ENCODE assay signal across 29 cellular contexts in the genomic region with DNA sequence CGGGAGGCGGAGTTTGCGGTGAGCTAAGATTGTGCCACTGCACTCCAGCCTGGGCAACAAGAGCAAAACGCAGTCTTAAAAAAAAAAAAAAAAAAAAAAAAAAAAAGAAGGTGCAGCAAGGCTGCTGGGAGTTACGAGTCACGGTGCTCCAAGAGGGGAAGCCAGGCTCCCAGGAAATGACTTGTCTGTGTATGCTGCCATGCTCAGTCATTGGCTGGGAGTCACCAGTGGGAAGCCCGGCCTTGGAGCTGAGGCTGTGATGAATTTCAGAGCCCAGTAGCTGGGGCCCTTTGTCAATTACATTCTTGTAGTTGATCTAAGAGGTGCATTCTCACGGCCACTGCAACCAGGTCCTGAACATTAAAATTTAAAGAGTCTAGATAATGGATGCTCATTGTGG.
"Had no signal": no experiment of that assay in that cellular context is flagged by ENCODE, and none has a peak within 500 bp of the region (broad histone marks: within the 10 kb centered on the region; RNA-seq: fewer than 3 reads in every experiment).

No MANE protein-coding gene starts in this region.

- H3K9me3 ChIP-seq: right atrium auricular region, upper lobe of left lung had no signal

- H3K27me3 ChIP-seq: brain microvascular endothelial cell, neural progenitor cell, upper lobe of left lung had no signal

- H3K9me3 Mint-ChIP-seq: activated naive CD4-positive, alpha-beta T cell treated with anti-CD3 and anti-CD28 coated beads, Interleukin-2, amount 10 ng/mL, durations not matched to agents 7 days and 5 days; activated naive CD8-positive, alpha-beta T cell treated with anti-CD3 and anti-CD28 coated beads, Interleukin-2, amount 10 ng/mL, durations not matched to agents 7 days and 5 days; neural progenitor cell; stimulated activated memory B cell treated with anti-CD40 and anti-IgM and Interleukin-4, amounts not matched to agents 10 μg/mL and 1 μg/mL and 100 μg/mL, for 72 hours; T-helper 2 cell treated with Interferon-gamma antibody and Interleukin-4, amounts not matched to agents 5 μg/mL and 100 μg/mL, for 36 hours had no signal

- H3K36me3 ChIP-seq: brain microvascular endothelial cell, neural progenitor cell, right atrium auricular region, upper lobe of left lung had no signal

- H3K4me1 Mint-ChIP-seq: activated naive CD4-positive, alpha-beta T cell treated with anti-CD3 and anti-CD28 coated beads, Interleukin-2, amount 10 ng/mL, durations not matched to agents 7 days and 5 days; activated naive CD8-positive, alpha-beta T cell treated with anti-CD3 and anti-CD28 coated beads, Interleukin-2, amount 10 ng/mL, durations not matched to agents 7 days and 5 days; natural killer cell; stimulated activated memory B cell treated with anti-CD40 and anti-IgM and Interleukin-4, amounts not matched to agents 10 μg/mL and 1 μg/mL and 100 μg/mL, for 72 hours; stimulated activated naive CD8-positive, alpha-beta T cell treated with anti-CD3 and anti-CD28 coated beads, Interleukin-15, amount 100 ng/mL, for 72 hours had no signal

- H3K4me3 ChIP-seq: coronary artery, dorsolateral prefrontal cortex, neural progenitor cell, right atrium auricular region, smooth muscle cell, upper lobe of left lung had no signal

- DNase-seq: activated CD4-positive, alpha-beta T cell treated with anti-CD3 and anti-CD28 coated beads for 4 hours; activated CD4-positive, alpha-beta T cell treated with anti-CD3 and anti-CD28 coated beads, Interleukin-2, amount 50 U/mL, for 4 hours; activated CD8-positive, alpha-beta memory T cell treated with anti-CD3 and anti-CD28 coated beads for 24 hours; activated effector memory CD4-positive, alpha-beta T cell treated with anti-CD3 and anti-CD28 coated beads, Interleukin-2, amount 50 U/mL, for 16 hours; activated naive CD4-positive, alpha-beta T cell treated with anti-CD3 and anti-CD28 coated beads, Interleukin-2, amount 10 ng/mL, durations not matched to agents 7 days and 5 days; activated naive CD8-positive, alpha-beta T cell treated with anti-CD3 and anti-CD28 coated beads, Interleukin-2, amount 10 ng/mL, durations not matched to agents 7 days and 5 days; amniotic stem cell; brain microvascular endothelial cell; dorsolateral prefrontal cortex; effector memory CD4-positive, alpha-beta T cell; erythroblast; foreskin fibroblast; head of caudate nucleus; hippocampal formation; mesenchymal stem cell; natural killer cell; occipital lobe; stimulated activated CD4-positive, alpha-beta T cell treated with anti-CD3 and anti-CD28 coated beads, Interleukin-1b, Interleukin-23, amount 100 ng/mL, for 48 hours; stimulated activated CD4-positive, alpha-beta T cell treated with anti-CD3 and anti-CD28 coated beads, Interleukin-4, amount 100 ng/mL, for 4 hours; stimulated activated CD8-positive, alpha-beta memory T cell treated with anti-CD3 and anti-CD28 coated beads, Interleukin-4, amount 100 ng/mL, for 48 hours; stimulated activated naive CD8-positive, alpha-beta T cell treated with anti-CD3 and anti-CD28 coated beads, Interleukin-15, amount 100 ng/mL, for 72 hours; substantia nigra; upper lobe of left lung had no signal

- H3K4me3 Mint-ChIP-seq: activated naive CD4-positive, alpha-beta T cell treated with anti-CD3 and anti-CD28 coated beads, Interleukin-2, amount 10 ng/mL, durations not matched to agents 7 days and 5 days; activated naive CD8-positive, alpha-beta T cell treated with anti-CD3 and anti-CD28 coated beads, Interleukin-2, amount 10 ng/mL, durations not matched to agents 7 days and 5 days; natural killer cell; neural progenitor cell; stimulated activated memory B cell treated with anti-CD40 and anti-IgM and Interleukin-4, amounts not matched to agents 10 μg/mL and 1 μg/mL and 100 μg/mL, for 72 hours; stimulated activated naive CD8-positive, alpha-beta T cell treated with anti-CD3 and anti-CD28 coated beads, Interleukin-15, amount 100 ng/mL, for 72 hours; T-helper 2 cell treated with Interferon-gamma antibody and Interleukin-4, amounts not matched to agents 5 μg/mL and 100 μg/mL, for 36 hours had no signal

- H3K27ac Mint-ChIP-seq: activated naive CD8-positive, alpha-beta T cell treated with anti-CD3 and anti-CD28 coated beads, Interleukin-2, amount 10 ng/mL, durations not matched to agents 7 days and 5 days; natural killer cell; neural progenitor cell; stimulated activated memory B cell treated with anti-CD40 and anti-IgM and Interleukin-4, amounts not matched to agents 10 μg/mL and 1 μg/mL and 100 μg/mL, for 72 hours; stimulated activated naive CD8-positive, alpha-beta T cell treated with anti-CD3 and anti-CD28 coated beads, Interleukin-15, amount 100 ng/mL, for 72 hours; T-helper 2 cell treated with Interferon-gamma antibody and Interleukin-4, amounts not matched to agents 5 μg/mL and 100 μg/mL, for 36 hours had no signal

- H3K27me3 Mint-ChIP-seq: activated naive CD4-positive, alpha-beta T cell treated with anti-CD3 and anti-CD28 coated beads, Interleukin-2, amount 10 ng/mL, durations not matched to agents 7 days and 5 days; activated naive CD8-positive, alpha-beta T cell treated with anti-CD3 and anti-CD28 coated beads, Interleukin-2, amount 10 ng/mL, durations not matched to agents 7 days and 5 days; stimulated activated memory B cell treated with anti-CD40 and anti-IgM and Interleukin-4, amounts not matched to agents 10 μg/mL and 1 μg/mL and 100 μg/mL, for 72 hours had no signal

- ATAC-seq: natural killer cell; stimulated activated memory B cell treated with anti-CD40 and anti-IgM and Interleukin-4, amounts not matched to agents 10 μg/mL and 1 μg/mL and 100 μg/mL, for 72 hours; stimulated activated naive CD8-positive, alpha-beta T cell treated with anti-CD3 and anti-CD28 coated beads, Interleukin-15, amount 100 ng/mL, for 72 hours had no signal

- H3K36me3 Mint-ChIP-seq: activated naive CD4-positive, alpha-beta T cell treated with anti-CD3 and anti-CD28 coated beads, Interleukin-2, amount 10 ng/mL, durations not matched to agents 7 days and 5 days; activated naive CD8-positive, alpha-beta T cell treated with anti-CD3 and anti-CD28 coated beads, Interleukin-2, amount 10 ng/mL, durations not matched to agents 7 days and 5 days; natural killer cell; stimulated activated memory B cell treated with anti-CD40 and anti-IgM and Interleukin-4, amounts not matched to agents 10 μg/mL and 1 μg/mL and 100 μg/mL, for 72 hours had no signal
